ENCODE assay signal across 19 cellular contexts in the genomic region with DNA sequence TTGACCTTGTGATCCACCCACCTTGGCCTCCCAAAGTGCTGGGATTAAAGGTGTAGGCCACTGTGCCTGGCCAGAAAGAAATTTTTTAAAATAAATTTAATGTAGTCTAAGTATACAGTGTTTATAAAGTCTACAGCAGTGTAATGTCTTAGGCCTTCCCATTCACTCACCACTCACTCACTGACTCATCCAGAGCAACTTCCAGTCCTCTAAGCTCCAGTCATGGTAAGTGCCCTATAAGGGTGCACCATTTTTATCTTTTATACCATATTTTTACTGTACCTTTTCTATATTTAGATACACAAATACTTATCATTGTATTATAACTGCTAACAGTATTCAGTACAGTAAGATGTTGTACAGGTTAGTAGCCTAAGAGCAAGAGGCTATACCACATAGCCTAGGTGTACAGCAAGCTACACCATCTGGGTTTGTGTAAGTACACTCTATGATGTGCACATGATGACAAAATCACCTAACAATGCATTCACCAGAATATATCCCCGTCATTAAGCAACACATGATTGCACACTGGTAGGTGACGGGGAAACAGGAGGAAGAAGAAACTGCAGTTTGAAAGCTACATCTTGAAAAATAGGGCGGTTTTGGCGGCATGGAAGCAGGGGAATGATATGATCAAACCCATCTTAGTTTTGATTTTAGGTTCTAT.
DNase-seq lines count a peak whose midpoint lies in the region; ATAC-seq, FAIRE-seq and TF ChIP-seq lines count a peak whose summit lies in the region.
"Had no signal": no experiment of that assay in that cellular context is flagged by ENCODE, and none has a peak within 500 bp of the region (broad histone marks: within the 10 kb centered on the region; RNA-seq: fewer than 3 reads in every experiment).

No MANE protein-coding gene starts in this region.

- no peaks in the 10 kb centered on the region for H4K20me1 ChIP-seq in astrocyte (ENCODE audit: insufficient read depth, low read length)

- peaks cover 16% of the 10 kb centered on the region for H3K36me3 Mint-ChIP-seq in astrocyte (ENCODE audit: low read depth, unreplicated experiment)

- H4K12ac ChIP-seq in trophoblast cell (ENCODE audit: low read depth, low read length), result no peak overlapping the region

- H3K4me3 ChIP-seq in astrocyte (ENCODE audit: insufficient read depth, low read depth, low read length) (no peak overlapping the region), fibroblast of pulmonary artery (replicated peaks; ENCODE audit: low read depth, low read length) (no peak overlapping the region), trophoblast cell (ENCODE audit: low read depth, low read length) (no peak overlapping the region)
- H3K4me3 ChIP-seq: PC-9 had no signal

- peak; percentile 82 for DNase-seq in HS-5 (ENCODE audit: low read depth)
- peak; percentile 79 for DNase-seq in astrocyte (ENCODE audit: low read depth)
- DNase-seq in fibroblast of pulmonary artery (ENCODE audit: low read depth), result peak; percentile 76
- DNase-seq in trophoblast cell, result peak; percentile 60 to 86
- no peak for DNase-seq in NCI-H2081 (lab: John Stamatoyannopoulos, UW)
- DNase-seq in activated CD4-positive, CD25-positive, alpha-beta regulatory T cell treated with anti-CD3 and anti-CD28 coated beads, Interleukin-2, amount 50 U/mL, for 72 hours, result no peak
- no peak for DNase-seq in GM12891 (ENCODE audit: insufficient read length, low spot score)
- DNase-seq: activated CD4-positive, alpha-beta T cell treated with anti-CD3 and anti-CD28 coated beads for 4 hours; activated CD8-positive, alpha-beta memory T cell treated with anti-CD3 and anti-CD28 coated beads, Interleukin-2, amount 50 U/mL, for 4 hours; activated gamma-delta T cell treated with Interleukin-2 at 50 U/mL for 16 hours; natural killer cell; NCI-H1417; NCI-H2171; NCI-H748 treated with DMSO at 0.1 percent for 48 hours; PC-9 had no signal

- TF ChIP-seq POLR2A in GM12891 (IDR thresholded peaks at IDR 0.05; ENCODE audit: low read depth, low read length), result no peak

- H3K79me1 ChIP-seq in trophoblast cell (ENCODE audit: low read length), result peaks cover 2% of the 10 kb centered on the region

- H3K36me3 ChIP-seq in astrocyte (ENCODE audit: insufficient read depth, low read length) (peaks cover 11% of the 10 kb centered on the region), trophoblast cell (ENCODE audit: control insufficient read depth in 1 of 2, insufficient read depth in 2 of 2, low read length in 2 of 2) (peaks cover 12 to 17% of the 10 kb centered on the region in 2 experiments)

- H3K27me3 Mint-ChIP-seq in astrocyte (ENCODE audit: low read depth, unreplicated experiment), result no peaks in the 10 kb centered on the region
- H3K27me3 Mint-ChIP-seq: B cell, progenitor cell of endocrine pancreas had no signal

- H3K18ac ChIP-seq in trophoblast cell (ENCODE audit: low read length), result no peak overlapping the region

- H2BK120ac ChIP-seq in trophoblast cell (ENCODE audit: insufficient read depth, low read length, poor library complexity), result no peak overlapping the region

- H3K4ac ChIP-seq in trophoblast cell (ENCODE audit: low read depth, low read length), result no peak overlapping the region

- H3K23ac ChIP-seq in trophoblast cell (ENCODE audit: low read length), result no peak overlapping the region

- no peak overlapping the region for H2BK5ac ChIP-seq in trophoblast cell (ENCODE audit: low read depth, low read length, poor library complexity)

- WGBS in trophoblast cell (ENCODE audit: extremely low coverage, insufficient coverage, insufficient read length), result no CpG with 5 or more reads among the region's 4 CpGs

- no peak overlapping the region for H2AK5ac ChIP-seq in trophoblast cell (ENCODE audit: low read length)

- no peak overlapping the region for H2AFZ ChIP-seq in astrocyte (ENCODE audit: low read depth, low read length)
- H2AFZ ChIP-seq in trophoblast cell (ENCODE audit: insufficient read depth, low read length, poor library complexity), result no peak overlapping the region
- H2AFZ ChIP-seq: PC-9 had no signal

- no peak overlapping the region for H4K8ac ChIP-seq in trophoblast cell (ENCODE audit: low read depth, low read length)

- H2BK12ac ChIP-seq in trophoblast cell (ENCODE audit: low read length), result no peak overlapping the region

- H3K4me1 Mint-ChIP-seq in astrocyte (ENCODE audit: low read depth, unreplicated experiment), result peaks cover 42% of the 10 kb centered on the region
- H3K4me1 Mint-ChIP-seq: B cell had no signal

- H3K4me2 ChIP-seq in astrocyte (ENCODE audit: low read length) (peak overlapping the region; percentile 32), trophoblast cell (ENCODE audit: low read length) (no peak overlapping the region)
- H3K4me2 ChIP-seq: PC-9 had no signal

- FAIRE-seq in astrocyte (lab: Jason Lieb, UNC) (no peak), GM12891 (lab: Jason Lieb, UNC) (no peak)
- FAIRE-seq: colon had no signal

- H3K79me2 ChIP-seq in astrocyte (ENCODE audit: insufficient read depth, low read length), result peaks cover 43% of the 10 kb centered on the region
- H3K79me2 ChIP-seq in trophoblast cell (ENCODE audit: control insufficient read depth, insufficient read depth, low read length, poor library complexity), result no peaks in the 10 kb centered on the region

- no peak for ATAC-seq in GM21529 (IDR thresholded peaks at IDR 0.05; ENCODE audit: unreplicated experiment)
- ATAC-seq: natural killer cell had no signal

- H3K27ac Mint-ChIP-seq in astrocyte (ENCODE audit: unreplicated experiment), result peak overlapping the region; percentile 59
- H3K27ac Mint-ChIP-seq: B cell, progenitor cell of endocrine pancreas had no signal

- TF ChIP-seq CTCF in astrocyte (IDR thresholded peaks at IDR 0.05; ENCODE audit: insufficient read depth, low read depth, low read length) (no peak), fibroblast of pulmonary artery (IDR thresholded peaks at IDR 0.05; ENCODE audit: low read length, missing control alignments) (no peak)

- no peak overlapping the region for H3K9ac ChIP-seq in astrocyte (ENCODE audit: low read length)
- H3K9ac ChIP-seq in trophoblast cell (ENCODE audit: low read length), result no peak overlapping the region

- H4K91ac ChIP-seq in trophoblast cell (ENCODE audit: low read depth, low read length), result no peak overlapping the region

- no peak overlapping the region for H3K4me3 Mint-ChIP-seq in astrocyte (ENCODE audit: unreplicated experiment)
- H3K4me3 Mint-ChIP-seq: B cell, natural killer cell had no signal

- H3K9me3 Mint-ChIP-seq in astrocyte (ENCODE audit: unreplicated experiment), result no peaks in the 10 kb centered on the region
- H3K9me3 Mint-ChIP-seq: natural killer cell had no signal

- no peak overlapping the region for H3K14ac ChIP-seq in trophoblast cell (ENCODE audit: low read length)

- H3K9me3 ChIP-seq in astrocyte (ENCODE audit: insufficient read depth, low read depth, low read length) (no peaks in the 10 kb centered on the region), trophoblast cell (ENCODE audit: insufficient read depth, low read depth, low read length) (no peaks in the 10 kb centered on the region)

- H3K4me1 ChIP-seq in astrocyte (ENCODE audit: insufficient read depth, low read length) (peaks cover 36% of the 10 kb centered on the region), trophoblast cell (ENCODE audit: control insufficient read depth in 1 of 2, insufficient read depth in 2 of 2, low read length in 2 of 2) (peaks cover 5 to 11% of the 10 kb centered on the region in 2 experiments)

- H3K27ac ChIP-seq in astrocyte (ENCODE audit: low read depth, low read length), result peak overlapping the region; percentile 66
- no peak overlapping the region for H3K27ac ChIP-seq in trophoblast cell (ENCODE audit: low read depth, low read length)
- H3K27ac ChIP-seq: PC-9 had no signal

- H3K27me3 ChIP-seq in astrocyte (ENCODE audit: insufficient read depth, low read length) (no peaks in the 10 kb centered on the region), trophoblast cell (ENCODE audit: insufficient read depth, low read length) (no peaks in the 10 kb centered on the region)

TF ChIP-seq in GM12891, 5 proteins besides CTCF, POLR2A, EP300 and RAD21:
- no peak for TF ChIP-seq PAX5 (IDR thresholded peaks at IDR 0.05; ENCODE audit: insufficient read depth, low read length, severe bottlenecking)
- TF ChIP-seq TAF1 (IDR thresholded peaks at IDR 0.05; ENCODE audit: low read depth, low read length), result no peak
- no peak for TF ChIP-seq POLR2AphosphoS5 (IDR thresholded peaks at IDR 0.05; ENCODE audit: low read depth, low read length)
- no peak for TF ChIP-seq POU2F2 (IDR thresholded peaks at IDR 0.05; ENCODE audit: low read depth, low read length)

Comparison
In these comparisons a context has a peak if more than half of its experiments do, and no peak if none do; other contexts are left out.
1. DNase-seq: peak in HS-5 (single experiment), astrocyte (single experiment), fibroblast of pulmonary artery (single experiment) and trophoblast cell (2 of 2); none in NCI-H2081 (0 of 2), activated CD4-positive, CD25-positive, alpha-beta regulatory T cell treated with anti-CD3 and anti-CD28 coated beads, Interleukin-2, amount 50 U/mL, for 72 hours (single experiment) and GM12891 (single experiment).